ENCODE assay signal across 11 cellular contexts in the genomic region with DNA sequence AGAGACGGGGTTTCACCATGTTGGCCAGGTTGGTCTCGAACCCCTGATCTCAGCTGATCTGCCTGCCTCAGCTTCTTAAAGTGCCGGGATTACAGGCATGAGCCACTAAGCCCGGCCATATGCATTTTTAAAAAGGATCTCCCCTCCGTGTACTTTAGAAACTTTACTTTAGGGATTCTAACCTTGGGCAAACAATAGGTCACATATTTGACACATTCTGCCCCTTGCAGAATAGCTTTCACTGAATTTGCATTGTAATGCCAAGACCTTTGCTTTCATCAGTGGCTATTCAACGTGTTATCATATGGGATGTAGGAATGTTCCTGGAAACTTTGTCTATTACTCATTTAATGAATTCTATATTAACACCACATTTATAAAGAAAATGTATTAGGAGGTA. TPM values are rescaled to one million over a fixed set of nuclear protein-coding genes. Genes with fewer than 3 reads are reported as not detected.
"Had no signal": no experiment of that assay in that cellular context is flagged by ENCODE, and none has a peak within 500 bp of the region (broad histone marks: within the 10 kb centered on the region; RNA-seq: fewer than 3 reads in every experiment).

No MANE protein-coding gene starts in this region.

- FAIRE-seq: H1, H54 had no signal

- H3K9ac ChIP-seq: KMS-11 had no signal

- H3K4me3 ChIP-seq: GM23338 had no signal

- H3K4me2 ChIP-seq: GM23338, KMS-11 had no signal

- DNase-seq: H9, HFFc6, Karpas-422, KBM-7 had no signal

- ATAC-seq: GM23338, HCT116 had no signal

- H3K27ac ChIP-seq: HL-60, KMS-11 had no signal

RNA-seq across cellular contexts. Expression of a gene that starts 11.4 kb away (rescaled TPM):
- polyA plus RNA-seq: IgD-negative memory B cell had no signal
